Comparison of ENCODE assay signal across 15 cellular contexts in the genomic region with DNA sequence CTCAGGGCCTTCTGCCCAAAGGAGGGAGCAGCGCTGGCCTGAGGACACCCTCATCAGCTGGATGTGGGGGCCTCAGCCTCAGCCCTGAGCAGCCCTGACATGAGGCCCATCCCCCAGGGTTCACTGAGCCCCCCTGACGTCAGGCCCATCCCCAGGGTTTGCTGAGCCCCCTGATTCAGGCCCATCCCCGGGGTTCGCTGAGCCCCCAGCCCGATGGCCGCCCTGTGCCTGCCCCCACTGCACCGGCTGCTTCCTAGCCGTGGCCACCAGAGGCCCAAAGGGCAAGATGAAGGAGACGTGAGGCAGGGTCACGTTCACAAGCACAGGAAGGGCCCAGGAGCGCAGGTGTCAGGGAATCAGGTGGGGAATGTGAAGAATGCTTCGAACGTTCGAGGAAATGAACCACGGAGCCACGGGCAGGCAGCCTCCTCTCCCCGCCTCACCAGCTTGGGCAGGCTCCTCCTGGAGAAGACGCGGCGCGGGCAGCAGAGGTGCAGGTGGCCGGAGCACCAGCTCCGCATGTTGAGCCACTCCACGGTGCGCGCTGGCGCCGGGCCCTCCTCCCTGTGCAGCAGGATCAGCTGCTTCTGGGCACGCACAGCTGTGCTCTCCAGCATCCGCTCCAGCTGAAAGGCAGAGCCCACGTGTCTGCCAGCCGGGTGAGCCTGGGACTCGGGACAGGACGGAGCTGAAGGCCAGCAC. TPM values are rescaled to one million over a fixed set of nuclear protein-coding genes. Genes with fewer than 3 reads are reported as not detected.
DNase-seq lines count a peak whose midpoint lies in the region; ATAC-seq and TF ChIP-seq lines count a peak whose summit lies in the region.
"Had no signal": no experiment of that assay in that cellular context is flagged by ENCODE, and none has a peak within 500 bp of the region (broad histone marks: within the 10 kb centered on the region; RNA-seq: fewer than 3 reads in every experiment).

No MANE protein-coding gene starts in this region.

- 72% methylated on average over 34 of the region's 34 CpGs for WGBS in right cardiac atrium

- DNase-seq in DMS153 (lab: John Stamatoyannopoulos, UW) (peak; percentile 59), DMS153 treated with DMSO at 0.1 percent for 48 hours (lab: John Stamatoyannopoulos, UW; ENCODE audit: unreplicated experiment) (no peak), NCI-H774 (lab: John Stamatoyannopoulos, UW) (peak; percentile 76), right cardiac atrium (peak in 2 of 3 donors; percentile 36 to 44), posterior vena cava (ENCODE audit: low spot score) (peak; percentile 79), omental fat pad (ENCODE audit: low spot score) (no peak)
- DNase-seq in stimulated activated naive CD4-positive, alpha-beta T cell (lab: John Stamatoyannopoulos, UW): no peak
- DNase-seq: 8988T, natural killer cell, NCI-H1436 treated with DMSO at 0.1 percent for 48 hours had no signal

- intact Hi-C loops in right cardiac atrium (cut with DNase I) (no loop called here), posterior vena cava (cut with DNase I) (no loop called here)

- no peak for TF ChIP-seq CTCF in omental fat pad (IDR thresholded peaks at IDR 0.05)

- H3K9me3 ChIP-seq in right cardiac atrium (ENCODE audit: control insufficient read depth, low read length): no peaks in the 10 kb centered on the region

- no peak overlapping the region for H3K27ac ChIP-seq in right cardiac atrium (ENCODE audit: low read length)

- H3K27me3 ChIP-seq in right cardiac atrium (ENCODE audit: control insufficient read depth, insufficient read depth): no peaks in the 10 kb centered on the region

- no peak for ATAC-seq in right cardiac atrium
- ATAC-seq in HG02571 (IDR thresholded peaks at IDR 0.05; ENCODE audit: unreplicated experiment): no peak
- ATAC-seq in omental fat pad (ENCODE audit: low FRiP score): no peak
- ATAC-seq: GM12878, natural killer cell had no signal

- no peaks in the 10 kb centered on the region for H3K4me1 ChIP-seq in right cardiac atrium (ENCODE audit: control insufficient read depth, insufficient read depth, low read length)

- H3K4me3 ChIP-seq in right cardiac atrium (ENCODE audit: low read length): no peak overlapping the region
- H3K4me3 ChIP-seq: GM12878 had no signal

RNA-seq across cellular contexts. Expression of a gene that starts 19.6 kb away (rescaled TPM):
- total RNA-seq in right cardiac atrium (10 to 100 TPM; 12.4 to 21.5 (median 18.6) TPM), posterior vena cava (10 to 100 TPM; 47.6 to 55.5 TPM), omental fat pad (10 to 100 TPM; 29.6 to 59.9 (median 31.5) TPM)
- polyA plus RNA-seq in right cardiac atrium: 25.5 TPM

RNA-seq across cellular contexts. Expression of a gene that starts 37.6 kb away (rescaled TPM):
- total RNA-seq in right cardiac atrium: not detected
- polyA plus RNA-seq in right cardiac atrium: not detected
- not detected for total RNA-seq in posterior vena cava
- total RNA-seq in omental fat pad: not detected
- total RNA-seq: activated CD8-positive, alpha-beta memory T cell treated with anti-CD3 and anti-CD28 coated beads for 36 hours; GM12878; natural killer cell; T-helper 2 cell treated with Interferon-gamma antibody and Interleukin-4, amounts not matched to agents 100 ng/mL and 5 ng/mL, for 36 hours had no signal
- polyA plus RNA-seq: GM12878 had no signal

RNA-seq across cellular contexts. Expression of a gene that starts 55.6 kb away (rescaled TPM):
- total RNA-seq in right cardiac atrium (1 to 10 TPM; 3.1 to 7.5 (median 4.5) TPM), posterior vena cava (1 to 10 TPM; 2.0 to 2.7 TPM), omental fat pad (1 to 10 TPM in 3 of 4 donors, under 1 TPM in 1; 0.84 to 3.8 (median 2.1) TPM)
- polyA plus RNA-seq in right cardiac atrium: 4.3 TPM
- total RNA-seq: GM12878, H4 had no signal

RNA-seq across cellular contexts. Expression of a gene that starts 55.8 kb away (rescaled TPM):
- total RNA-seq in right cardiac atrium (10 to 100 TPM in 2 of 4 donors, 1 to 10 TPM in 2; 7.9 to 13.4 (median 11.1) TPM), posterior vena cava (10 to 100 TPM; 13.9 to 14.6 TPM), omental fat pad (10 to 100 TPM in 3 of 4 donors, 1 to 10 TPM in 1; 8.3 to 18.3 (median 10.5) TPM)
- polyA plus RNA-seq in right cardiac atrium: 14.6 TPM

Comparison
In these comparisons a context has a peak if more than half of its experiments do, and no peak if none do; other contexts are left out.
1. DNase-seq: peak in DMS153 (single experiment), NCI-H774 (single experiment), right cardiac atrium (2 of 3) and posterior vena cava (single experiment); none in DMS153 treated with DMSO at 0.1 percent for 48 hours (single experiment), omental fat pad (single experiment) and stimulated activated naive CD4-positive, alpha-beta T cell (0 of 6).